Comparison of ENCODE assay signal across 13 cellular contexts in the genomic region with DNA sequence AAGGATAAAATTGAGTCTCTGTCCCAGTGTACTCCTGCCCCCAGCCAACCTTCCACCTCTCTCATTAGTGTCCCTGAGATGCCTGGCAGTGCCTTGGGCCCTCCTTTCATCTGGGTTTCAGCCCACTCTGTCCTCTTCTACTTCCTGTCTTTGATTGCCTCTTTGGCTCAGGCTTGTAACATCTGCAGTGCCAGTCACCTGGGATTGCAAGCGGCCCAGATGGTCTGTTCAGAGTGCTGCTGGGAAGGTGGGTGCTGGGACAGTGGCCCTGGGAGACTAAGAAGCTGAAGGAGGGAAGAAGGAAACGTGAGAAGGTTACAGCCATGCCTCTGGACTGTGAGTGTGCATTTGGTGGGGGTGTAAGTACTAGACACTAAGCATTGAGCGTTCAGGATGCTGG.
DNase-seq lines count a peak whose midpoint lies in the region; ATAC-seq and TF ChIP-seq lines count a peak whose summit lies in the region.
"Had no signal": no experiment of that assay in that cellular context is flagged by ENCODE, and none has a peak within 500 bp of the region (broad histone marks: within the 10 kb centered on the region; RNA-seq: fewer than 3 reads in every experiment).

No MANE protein-coding gene starts in this region.

- ATAC-seq in GM21717 (IDR thresholded peaks at IDR 0.05; ENCODE audit: unreplicated experiment) = no peak
- ATAC-seq: GM12878 had no signal

- TF ChIP-seq CTCF in GM10266 (IDR thresholded peaks at IDR 0.05; ENCODE audit: control insufficient read depth, insufficient read depth, low read depth, missing control alignments) = no peak

- DNase-seq in NCI-H82 (lab: John Stamatoyannopoulos, UW) (peak; percentile 26), NCI-H82 treated with DMSO at 0.1 percent for 48 hours (lab: John Stamatoyannopoulos, UW; ENCODE audit: unreplicated experiment) (no peak), MV-4-11 (lab: John Stamatoyannopoulos, UW) (peak; percentile 37), RPMI8226 (peak; percentile 43), NCI-H187 treated with DMSO at 0.1 percent for 48 hours (lab: John Stamatoyannopoulos, UW) (no peak), GM10266 (ENCODE audit: extremely low spot score) (no peak)
- DNase-seq: 8988T; AML-193; C1 segment of cervical spinal cord; Calu3; CD4-positive, alpha-beta T cell had no signal

Comparison
In these comparisons a context has a peak if more than half of its experiments do, and no peak if none do; other contexts are left out.
1. DNase-seq: peak in NCI-H82 (single experiment), MV-4-11 (single experiment) and RPMI8226 (single experiment); none in NCI-H82 treated with DMSO at 0.1 percent for 48 hours (single experiment), NCI-H187 treated with DMSO at 0.1 percent for 48 hours (single experiment) and GM10266 (single experiment).